ENCODE assay signal across 1 cellular context in genomic region chr19:18499055-18499775, GRCh38.
TF ChIP-seq lines count a peak whose summit lies in the region.

No MANE protein-coding gene starts in this region.

TF ChIP-seq in H1, 55 proteins besides CTCF, POLR2A, EP300 and RAD21:
- TF ChIP-seq KDM4A (IDR thresholded peaks at IDR 0.05; ENCODE audit: low read depth, low read length, severe bottlenecking), result no peak
- no peak for TF ChIP-seq PHF8 (conservative IDR thresholded peaks at IDR 0.05; ENCODE audit: low read depth, low read length)
- no peak for TF ChIP-seq EZH2 (IDR thresholded peaks at IDR 0.05; ENCODE audit: low read depth, low read length, severe bottlenecking)
- no peak for TF ChIP-seq TCF12 (IDR thresholded peaks at IDR 0.05; ENCODE audit: low read depth, low read length)
- TF ChIP-seq KDM1A (IDR thresholded peaks at IDR 0.05; ENCODE audit: borderline replicate concordance, low read length), result peak; percentile 80; the same call in 1 of the 2 replicates
- no peak for TF ChIP-seq SP1 (IDR thresholded peaks at IDR 0.05; ENCODE audit: low read depth, low read length)
- TF ChIP-seq CTBP2 (IDR thresholded peaks at IDR 0.05; ENCODE audit: borderline replicate concordance, insufficient read depth, insufficient read length, low read length), result no peak
